In the genomic region with DNA sequence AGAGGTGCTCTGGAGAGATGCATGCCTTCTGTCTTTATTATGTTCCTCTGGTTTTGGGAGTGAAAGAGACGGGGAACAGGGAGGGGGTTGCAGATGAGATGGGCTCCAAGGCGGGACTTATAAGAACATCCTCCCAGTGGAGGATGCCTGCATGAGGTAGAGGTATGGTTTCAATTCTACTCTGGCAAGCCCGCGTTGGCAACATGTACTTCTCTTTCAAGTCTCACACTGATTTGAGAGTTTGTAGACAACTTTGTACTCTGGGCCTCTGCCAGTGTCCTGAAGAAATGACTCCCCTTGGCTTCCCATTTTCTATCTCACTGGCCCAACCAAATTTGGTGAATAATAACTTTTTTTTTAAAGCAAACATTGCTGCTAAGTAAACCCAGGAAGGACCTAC, we compare ENCODE assay signal across 27 cellular contexts.
"Had no signal": no experiment of that assay in that cellular context is flagged by ENCODE, and none has a peak within 500 bp of the region (broad histone marks: within the 10 kb centered on the region; RNA-seq: fewer than 3 reads in every experiment).

No MANE protein-coding gene starts in this region.

- H3K27me3 ChIP-seq: foreskin keratinocyte, gastroesophageal sphincter, heart left ventricle, hepatocyte, ovary, suprapubic skin had no signal

- H2AFZ ChIP-seq: hepatocyte had no signal

- H3K4me3 ChIP-seq: gastroesophageal sphincter, heart left ventricle, hepatocyte, lung, mucosa of descending colon, ovary, psoas muscle, suprapubic skin had no signal

- H3K4me2 ChIP-seq: hepatocyte had no signal

- H3K79me2 ChIP-seq: hepatocyte had no signal

- ATAC-seq: esophagus mucosa; foreskin keratinocyte; gastroesophageal sphincter; heart left ventricle; left lobe of liver; mucosa of descending colon; naive thymus-derived CD4-positive, alpha-beta T cell; right cardiac atrium; stimulated activated naive CD8-positive, alpha-beta T cell treated with anti-CD3 and anti-CD28 coated beads, Interleukin-15, amount 100 ng/mL, for 72 hours had no signal

- H3K27ac ChIP-seq: epithelial cell of prostate, foreskin keratinocyte, gastroesophageal sphincter, heart left ventricle, hepatocyte, ovary, psoas muscle, suprapubic skin had no signal

- H3K36me3 ChIP-seq: gastroesophageal sphincter, heart left ventricle, ovary, suprapubic skin had no signal

- DNase-seq: cerebellar nuclear complex; effector CD8-positive, alpha-beta T cell; endodermal cell; foreskin keratinocyte; heart left ventricle; kidney; mucosa of descending colon; naive thymus-derived CD4-positive, alpha-beta T cell; nephron progenitor cell; nucleus accumbens; ovary; posterior cingulate gyrus; psoas muscle; right cardiac atrium; small intestine; stimulated activated CD4-positive, alpha-beta T cell treated with anti-CD3 and anti-CD28 coated beads, Interleukin-15, amount 100 ng/mL, for 24 hours; stimulated activated CD4-positive, alpha-beta T cell treated with anti-CD3 and anti-CD28 coated beads, Interleukin-4, amount 100 ng/mL, for 1 hour; stimulated activated CD8-positive, alpha-beta memory T cell treated with anti-CD3 and anti-CD28 coated beads, Interleukin-4, amount 100 ng/mL, for 48 hours; stimulated activated naive CD4-positive, alpha-beta T cell; stimulated activated naive CD8-positive, alpha-beta T cell treated with anti-CD3 and anti-CD28 coated beads, Interleukin-15, amount 100 ng/mL, for 72 hours had no signal

- H3K9me3 ChIP-seq: gastroesophageal sphincter, heart left ventricle, mucosa of descending colon, ovary, psoas muscle, suprapubic skin had no signal

- H3K4me1 ChIP-seq: gastroesophageal sphincter had no signal
